In the genomic region with DNA sequence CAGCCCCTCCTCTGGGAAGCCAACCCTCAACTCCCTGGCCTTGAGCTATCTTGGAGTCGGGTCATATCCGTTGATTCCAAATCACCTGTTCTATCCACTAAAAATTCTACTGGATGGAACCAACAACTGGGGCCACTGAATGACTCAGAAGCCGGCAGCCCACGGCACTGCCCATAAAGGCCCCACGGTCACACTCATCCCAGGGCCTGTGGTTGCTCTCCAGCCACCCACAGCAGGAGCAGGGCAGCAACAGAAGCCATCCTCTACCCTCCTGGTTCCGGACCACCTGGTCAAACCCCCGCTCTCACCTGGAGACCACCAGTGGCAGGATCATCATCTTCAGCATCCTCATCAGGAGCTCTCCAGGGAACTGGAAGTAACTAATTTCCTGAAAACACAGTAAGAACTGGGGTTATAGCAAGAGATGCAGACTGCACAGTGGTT, we compare ENCODE assay signal across 22 cellular contexts. TPM values are rescaled to one million over a fixed set of nuclear protein-coding genes. Genes with fewer than 3 reads are reported as not detected.
DNase-seq lines count a peak whose midpoint lies in the region; ATAC-seq, FAIRE-seq and TF ChIP-seq lines count a peak whose summit lies in the region.
"Had no signal": no experiment of that assay in that cellular context is flagged by ENCODE, and none has a peak within 500 bp of the region (broad histone marks: within the 10 kb centered on the region; RNA-seq: fewer than 3 reads in every experiment).

No MANE protein-coding gene starts in this region.

- H3K4ac ChIP-seq in IMR-90 (ENCODE audit: low read depth, low read length), result peak overlapping the region; percentile 100

- no peak for ATAC-seq in IMR-90 (ENCODE audit: low read depth)
- ATAC-seq in K562, result no peak
- no peak for ATAC-seq in GM18520 (IDR thresholded peaks at IDR 0.05; ENCODE audit: unreplicated experiment)
- no peak for ATAC-seq in HG03520 (IDR thresholded peaks at IDR 0.05; ENCODE audit: unreplicated experiment)
- ATAC-seq in T-cell (replicated peaks in 1 of 4), result no peak
- ATAC-seq: HCT116 had no signal

- dilution Hi-C loops in IMR-90 (cut with HindIII; ENCODE audit: low sequenced_read_pairs, unreplicated experiment), result no loop called here

- no peak for TF ChIP-seq CTCF in IMR-90 (conservative IDR thresholded peaks at IDR 0.05; ENCODE audit: low read depth, low read length)
- TF ChIP-seq CTCF in K562 (IDR thresholded peaks at IDR 0.05 in 2 of 3, conservative IDR thresholded peaks at IDR 0.05 in 1 of 3; ENCODE audit: insufficient read depth in 2 of 3, low read depth in 1 of 3, low read length in 3 of 3), result no peak

- in situ Hi-C loops in IMR-90 (cut with MboI; ENCODE audit: low sequenced_read_pairs), result no loop called here
- in situ Hi-C loops in K562 (cut with MboI), result no loop called here

- H2AK9ac ChIP-seq in IMR-90 (replicated peaks; ENCODE audit: low read depth, low read length, poor library complexity), result peak overlapping the region; percentile 57

- H2AFZ ChIP-seq in IMR-90 (replicated peaks; ENCODE audit: low read length, poor library complexity) (peak overlapping the region; percentile 78), K562 (ENCODE audit: low read depth, low read length) (no peak overlapping the region)
- H2AFZ ChIP-seq: PC-9 had no signal

- H3K9me3 ChIP-seq in IMR-90 (ENCODE audit: control insufficient read depth, insufficient read depth, low read length), result peaks cover 4% of the 10 kb centered on the region
- H3K9me3 ChIP-seq in K562 (replicated peaks; ENCODE audit: control insufficient read depth, insufficient read depth, low read depth, low read length), result peaks cover 6% of the 10 kb centered on the region

- H3K27ac Mint-ChIP-seq in immature natural killer cell (peak overlapping the region; percentile 85 to 99 (median 96)), T-cell (no peak overlapping the region)
- H3K27ac Mint-ChIP-seq: CD4-positive, alpha-beta T cell had no signal

- H3K9me3 Mint-ChIP-seq in immature natural killer cell (peaks cover 0 to 12% (median 6%) of the 10 kb centered on the region in 6 donors), T-cell (peaks cover 6 to 10% (median 6%) of the 10 kb centered on the region in 3 donors)

- H2BK5ac ChIP-seq in IMR-90 (ENCODE audit: low read depth, low read length, poor library complexity, severe bottlenecking), result peak overlapping the region; percentile 28

- H3K9ac ChIP-seq in IMR-90 (ENCODE audit: low read depth, low read length), result no peak overlapping the region
- no peak overlapping the region for H3K9ac ChIP-seq in K562 (ENCODE audit: insufficient read depth in 1 of 2, low read depth in 2 of 2, low read length in 2 of 2)
- H3K9ac ChIP-seq in rectal smooth muscle tissue (ENCODE audit: low read length), result no peak overlapping the region
- H3K9ac ChIP-seq: KMS-11 had no signal

- no peak for TF ChIP-seq POLR2A in IMR-90 (IDR thresholded peaks at IDR 0.05; ENCODE audit: low read depth, low read length)
- TF ChIP-seq POLR2A in K562 (conservative IDR thresholded peaks at IDR 0.05), result no peak

- TF ChIP-seq RAD21 in IMR-90 (IDR thresholded peaks at IDR 0.05; ENCODE audit: low read length) (no peak), K562 (CRISPR knock-in tag; conservative IDR thresholded peaks at IDR 0.05 in 1 of 2, IDR thresholded peaks at IDR 0.05 in 1 of 2) (no peak)

- peak overlapping the region; percentile 5; the same call in 1 of the 2 replicates for H3K56ac ChIP-seq in IMR-90 (ENCODE audit: extremely low read depth, insufficient read depth, low read length)

- BruUV-seq in IMR-90 (replicated peaks; lab: Mats Ljungman, UMichigan) (no TSS peak), K562 (replicated peaks; lab: Mats Ljungman, UMichigan) (no TSS peak)

- H3K27ac ChIP-seq in IMR-90 (ENCODE audit: insufficient read depth, low read length) (peak overlapping the region; percentile 38; the same call in 1 of the 2 replicates), K562 (ENCODE audit: extremely low read depth, low read depth, low read length) (no peak overlapping the region), rectal smooth muscle tissue (ENCODE audit: low read depth, low read length) (peak overlapping the region; percentile 3)
- H3K27ac ChIP-seq: KMS-11, PC-9 had no signal

- DNase-seq in IMR-90 (no peak), K562 (ENCODE audit: extremely low read depth in 1 of 4, low spot score in 3 of 4) (no peak), immature natural killer cell (no peak), T-cell (no peak), HuH-7.5 (ENCODE audit: low spot score) (no peak)
- DNase-seq: Caco-2; CD4-positive, alpha-beta T cell; GF-D8; GOT3; MG63; NCI-H1048; NCI-H1436; NCI-H1930; NCI-H226; PC-9 had no signal

- peak overlapping the region; percentile 95 for H4K91ac ChIP-seq in IMR-90 (ENCODE audit: insufficient read depth, low read depth, low read length)

- H4K8ac ChIP-seq in IMR-90 (ENCODE audit: low read depth in 2 of 2, low read length in 2 of 2), result peak overlapping the region; percentile 71 to 93; a peak in 2 of 4 replicates

- CTCF ChIA-PET in IMR-90 (lab: Yijun Ruan, JAX) (interaction anchor here (0.8 kb wide), 1 partner anchor 22 kb away, joined by 3 read pairs; no protein-coding TSS in a partner anchor), K562 (lab: Yijun Ruan, JAX; ENCODE audit: low intra/inter-chr PET ratio) (no interaction called here), T-cell (lab: Charles Lee) (no interaction called here)

- peak overlapping the region; percentile 73 for H4K5ac ChIP-seq in IMR-90 (ENCODE audit: low read depth, low read length)

- POLR2A ChIA-PET in IMR-90 (lab: Charles Lee; ENCODE audit: unreplicated experiment) (no interaction called here), K562 (lab: Yijun Ruan, JAX) (interaction anchor here (0.7 kb wide), 1 partner anchor 12 kb away, joined by 3 read pairs; no protein-coding TSS in a partner anchor), T-cell (lab: Charles Lee) (no interaction called here)

- no peaks in the 10 kb centered on the region for H3K27me3 ChIP-seq in IMR-90 (ENCODE audit: control insufficient read depth, insufficient read depth, low read length)
- H3K27me3 ChIP-seq in K562 (ENCODE audit: control insufficient read depth in 2 of 2, insufficient read depth in 2 of 2, low read length in 2 of 2), result peaks cover 2 to 21% of the 10 kb centered on the region in 2 experiments; a peak in 3 of 5 replicates
- no peaks in the 10 kb centered on the region for H3K27me3 ChIP-seq in rectal smooth muscle tissue (ENCODE audit: control insufficient read depth, insufficient read depth, low read length)
- H3K27me3 ChIP-seq: MG63 had no signal

- H3K9me1 ChIP-seq in IMR-90 (ENCODE audit: insufficient read depth, low read length), result peaks cover 21% of the 10 kb centered on the region
- H3K9me1 ChIP-seq in K562 (ENCODE audit: control insufficient read depth, insufficient read depth, low read length), result no peaks in the 10 kb centered on the region

- H3K4me2 ChIP-seq in IMR-90 (ENCODE audit: low read depth, low read length) (no peak overlapping the region), K562 (ENCODE audit: insufficient read depth, low read length) (no peak overlapping the region)
- H3K4me2 ChIP-seq: KMS-11, PC-9 had no signal

- peaks cover 11% of the 10 kb centered on the region for H3K4me1 ChIP-seq in IMR-90 (ENCODE audit: control insufficient read depth, insufficient read depth, low read length)
- H3K4me1 ChIP-seq in K562 (replicated peaks in 1 of 2; ENCODE audit: control insufficient read depth in 2 of 2, insufficient read depth in 2 of 2, low read length in 2 of 2), result peaks cover 0 to 9% of the 10 kb centered on the region in 2 experiments; a peak in 4 of 5 replicates
- peaks cover 29% of the 10 kb centered on the region for H3K4me1 ChIP-seq in rectal smooth muscle tissue (ENCODE audit: control insufficient read depth, insufficient read depth, low read length)
- H3K4me1 ChIP-seq: Caco-2 had no signal

- peak overlapping the region; percentile 55 for H3K18ac ChIP-seq in IMR-90 (ENCODE audit: low read depth, low read length)

- H2BK15ac ChIP-seq in IMR-90 (ENCODE audit: low read depth, low read length), result peak overlapping the region; percentile 69; the same call in 2 of the 3 replicates

- 93% methylated on average over 2 of the region's 7 CpGs; no CpG with 5 or more reads in 1 of the 2 experiments for WGBS in IMR-90 (ENCODE audit: extremely low coverage in 2 of 2, insufficient read length in 1 of 2), 2 experiments
- WGBS in K562 (ENCODE audit: insufficient coverage, low coverage, missing lambda C conversion rate), result 37% methylated on average over 7 of the region's 7 CpGs

- peak overlapping the region in 3 of 5 donors; percentile 3 to 89 (median 44) for H3K4me3 Mint-ChIP-seq in immature natural killer cell
- no peak overlapping the region for H3K4me3 Mint-ChIP-seq in T-cell
- H3K4me3 Mint-ChIP-seq: CD4-positive, alpha-beta T cell had no signal

- no peaks in the 10 kb centered on the region for H3K79me1 ChIP-seq in IMR-90 (ENCODE audit: low read depth in 1 of 2, low read length in 2 of 2)

- peak overlapping the region; percentile 85 for H3K14ac ChIP-seq in IMR-90 (replicated peaks; ENCODE audit: low read depth, low read length)

- intact Hi-C loops in IMR-90 (cut with micrococcal nuclease) (loop anchor here (2.0 kb wide), 1 partner anchor 25 kb away; no protein-coding TSS in a partner anchor), K562 (cut with micrococcal nuclease) (no loop called here)

- H4K20me1 ChIP-seq in IMR-90 (ENCODE audit: insufficient read depth, low read length), result no peaks in the 10 kb centered on the region
- no peaks in the 10 kb centered on the region for H4K20me1 ChIP-seq in K562 (replicated peaks; ENCODE audit: control insufficient read depth, insufficient read depth, low read length)

- peak overlapping the region; percentile 94 for H2BK120ac ChIP-seq in IMR-90 (ENCODE audit: low read depth, low read length)

- H2BK20ac ChIP-seq in IMR-90 (ENCODE audit: low read depth, low read length), result peak overlapping the region; percentile 97

- H2AK5ac ChIP-seq in IMR-90 (ENCODE audit: low read depth, low read length), result peak overlapping the region; percentile 76; the same call in 1 of the 2 replicates

- peaks cover 8 to 12% (median 11%) of the 10 kb centered on the region in 3 donors for H3K27me3 Mint-ChIP-seq in immature natural killer cell (ENCODE audit: low read depth in 3 of 3)
- H3K27me3 Mint-ChIP-seq in T-cell, result no peaks in the 10 kb centered on the region
- H3K27me3 Mint-ChIP-seq: CD4-positive, alpha-beta T cell had no signal

- H3K79me2 ChIP-seq in K562 (ENCODE audit: control insufficient read depth, insufficient read depth, low read length), result no peaks in the 10 kb centered on the region

- H3K4me1 Mint-ChIP-seq in immature natural killer cell, result peaks cover 52 to 81% of the 10 kb centered on the region in 2 donors
- H3K4me1 Mint-ChIP-seq in T-cell, result no peaks in the 10 kb centered on the region

- H3K4me3 ChIP-seq in IMR-90 (ENCODE audit: insufficient read depth, low read depth, low read length), result no peak overlapping the region
- no peak overlapping the region for H3K4me3 ChIP-seq in K562
- no peak overlapping the region for H3K4me3 ChIP-seq in rectal smooth muscle tissue (ENCODE audit: low read length)
- H3K4me3 ChIP-seq: MG63, PC-9 had no signal

- FAIRE-seq in K562 (lab: Jason Lieb, UNC), result no peak
- FAIRE-seq: A204.1, GM19239 had no signal

- H3K36me3 Mint-ChIP-seq in immature natural killer cell (peaks cover 4 to 10% (median 10%) of the 10 kb centered on the region in 3 donors), T-cell (peaks cover 6% of the 10 kb centered on the region)

- TF ChIP-seq EP300 in K562 (IDR thresholded peaks at IDR 0.05; ENCODE audit: low read length), result no peak

- no peaks in the 10 kb centered on the region for H3K36me3 ChIP-seq in IMR-90 (ENCODE audit: control insufficient read depth, insufficient read depth, low read length)
- H3K36me3 ChIP-seq in K562 (ENCODE audit: control insufficient read depth, insufficient read depth, low read length), result no peaks in the 10 kb centered on the region
- H3K36me3 ChIP-seq in rectal smooth muscle tissue (ENCODE audit: control insufficient read depth, insufficient read depth, low read length), result no peaks in the 10 kb centered on the region
- H3K36me3 ChIP-seq: MG63 had no signal

- H3K23ac ChIP-seq in IMR-90 (ENCODE audit: low read depth, low read length), result peak overlapping the region; percentile 88

RNA-seq across cellular contexts. Expression of gene SLC1A7, which starts 8.4 kb away (rescaled TPM):
- total RNA-seq in IMR-90 (2012; rRNA removed) (not detected in 2 replicates), K562 (2014; rRNA removed) (0.16 TPM in 1 of 2 replicates, not detected in the other), K562 (2014; rRNA removed; fragmentation: Illumina TruSeq; extraction: Trizol) (not detected in 2 replicates), K562 (2015; rRNA removed; fragmentation: Illumina TruSeq; extraction: Trizol) (not detected in 2 replicates), K562 (2021) (not detected in 2 replicates), T-cell (under 1 TPM in 2 of 5 donors, not detected in 3; 0.14 to 0.26 TPM)
- polyA plus RNA-seq in IMR-90 (2012; rRNA removed) (0.05 and 0.06 TPM in 2 replicates), K562 (2011; rRNA removed) (0.07 and 0.08 TPM in 2 replicates), K562 (2014; fragmentation: Illumina TruSeq; extraction: Trizol) (0.06 TPM in 1 of 2 replicates, not detected in the other), K562 (2014; fragmentation: Nextera tagmentation; extraction: Ambion mirVana) (not detected), K562 (2014; rRNA removed) (not detected in 2 replicates), immature natural killer cell (1 to 10 TPM; 2.1 to 6.4 (median 4.8) TPM)
- 0.09 TPM in 1 of 2 replicates, not detected in the other for polyA plus RNA-seq in IMR-90 (2012; cell fraction: cytosol; rRNA removed)
- polyA plus RNA-seq in IMR-90 (2012; cell fraction: nucleus; rRNA removed; ENCODE audit: low replicate concordance), result 0.37 and 0.40 TPM in 2 replicates
- total RNA-seq in K562 (2011; cell fraction: chromatin; rRNA removed; ENCODE audit: low replicate concordance), result not detected in 2 replicates
- total RNA-seq in K562 (2011; cell fraction: nucleolus; rRNA removed), result not detected in 2 replicates
- not detected in 2 replicates for total RNA-seq in K562 (2011; cell fraction: nucleoplasm; rRNA removed)
- polyA plus RNA-seq in K562 (2011; cell fraction: cytosol; rRNA removed), result 0.01 and 0.22 TPM in 2 replicates
- polyA plus RNA-seq in K562 (2011; cell fraction: nucleus; rRNA removed), result 0.13 and 0.40 TPM in 2 replicates
- 0.09 and 0.14 TPM in 2 replicates for polyA plus RNA-seq in K562 (2012)
- polyA minus RNA-seq in K562 (2011; rRNA and poly(A)+ RNA removed), result not detected in 2 replicates
- not detected in 2 replicates for polyA minus RNA-seq in K562 (2011; cell fraction: cytosol; rRNA and poly(A)+ RNA removed)
- 0.11 and 0.13 TPM in 2 replicates for polyA minus RNA-seq in K562 (2011; cell fraction: nucleus; rRNA and poly(A)+ RNA removed)
- total RNA-seq: Caco-2; CD4-positive, alpha-beta T cell; PC-9 had no signal

Comparison
In these comparisons a context has a peak if more than half of its experiments do, and no peak if none do; other contexts are left out.
1. H3K27ac Mint-ChIP-seq: peak in immature natural killer cell (6 of 6); none in T-cell (0 of 2).
2. H3K4me3 Mint-ChIP-seq: peak in immature natural killer cell (3 of 5); none in T-cell (0 of 3).